In the genomic region with DNA sequence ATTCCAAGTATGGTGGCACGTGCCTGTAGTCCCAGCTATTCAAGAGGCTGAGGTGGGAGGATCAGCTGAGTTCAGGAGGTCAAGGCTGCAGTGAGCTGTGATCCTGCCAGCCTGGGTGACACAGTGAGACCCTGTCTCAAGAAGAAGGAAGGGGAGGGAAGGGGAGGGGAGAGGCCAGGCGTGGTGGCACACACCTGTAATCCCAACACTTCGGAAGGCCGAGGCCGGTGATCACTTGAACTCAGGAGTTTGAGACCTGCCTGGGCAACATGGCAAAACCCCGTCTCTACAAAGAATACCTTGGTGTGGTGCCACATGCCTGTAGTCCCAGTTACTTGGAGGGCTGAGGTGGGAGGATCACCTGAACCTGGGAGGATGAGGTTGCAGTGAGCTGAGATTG, we compare ENCODE assay signal across 5 cellular contexts.
"Had no signal": no experiment of that assay in that cellular context is flagged by ENCODE, and none has a peak within 500 bp of the region (broad histone marks: within the 10 kb centered on the region; RNA-seq: fewer than 3 reads in every experiment).

No MANE protein-coding gene starts in this region.

- H3K9me3 Mint-ChIP-seq: GM23338, H9, IgD-negative memory B cell had no signal

- H3K4me1 Mint-ChIP-seq: IgD-negative memory B cell had no signal

- DNase-seq: H9, HCEC 1CT had no signal

- ATAC-seq: GM23338, HepG2 had no signal

- H3K4me3 ChIP-seq: GM23338 had no signal

- H3K4me3 Mint-ChIP-seq: GM23338, H9, IgD-negative memory B cell had no signal

- H3K27ac Mint-ChIP-seq: GM23338, H9, IgD-negative memory B cell had no signal
